1 cellular context compared by ENCODE assay signal in genomic region chr2:65663831-65664407, GRCh38.
TF ChIP-seq lines count a peak whose summit lies in the region.

No MANE protein-coding gene starts in this region.

TF ChIP-seq in IMR-90, 13 proteins besides CTCF, POLR2A, EP300 and RAD21 (continued from another document):
- TF ChIP-seq ELK1 (IDR thresholded peaks at IDR 0.05; ENCODE audit: borderline replicate concordance, low read depth, low read length): no peak
- no peak for TF ChIP-seq NFE2L2 (IDR thresholded peaks at IDR 0.05; ENCODE audit: low read depth, low read length)
- no peak for TF ChIP-seq MAFK (IDR thresholded peaks at IDR 0.05; ENCODE audit: low read depth, low read length)
- TF ChIP-seq CEBPB (IDR thresholded peaks at IDR 0.05; ENCODE audit: low read depth, low read length): no peak
